In the genomic region with DNA sequence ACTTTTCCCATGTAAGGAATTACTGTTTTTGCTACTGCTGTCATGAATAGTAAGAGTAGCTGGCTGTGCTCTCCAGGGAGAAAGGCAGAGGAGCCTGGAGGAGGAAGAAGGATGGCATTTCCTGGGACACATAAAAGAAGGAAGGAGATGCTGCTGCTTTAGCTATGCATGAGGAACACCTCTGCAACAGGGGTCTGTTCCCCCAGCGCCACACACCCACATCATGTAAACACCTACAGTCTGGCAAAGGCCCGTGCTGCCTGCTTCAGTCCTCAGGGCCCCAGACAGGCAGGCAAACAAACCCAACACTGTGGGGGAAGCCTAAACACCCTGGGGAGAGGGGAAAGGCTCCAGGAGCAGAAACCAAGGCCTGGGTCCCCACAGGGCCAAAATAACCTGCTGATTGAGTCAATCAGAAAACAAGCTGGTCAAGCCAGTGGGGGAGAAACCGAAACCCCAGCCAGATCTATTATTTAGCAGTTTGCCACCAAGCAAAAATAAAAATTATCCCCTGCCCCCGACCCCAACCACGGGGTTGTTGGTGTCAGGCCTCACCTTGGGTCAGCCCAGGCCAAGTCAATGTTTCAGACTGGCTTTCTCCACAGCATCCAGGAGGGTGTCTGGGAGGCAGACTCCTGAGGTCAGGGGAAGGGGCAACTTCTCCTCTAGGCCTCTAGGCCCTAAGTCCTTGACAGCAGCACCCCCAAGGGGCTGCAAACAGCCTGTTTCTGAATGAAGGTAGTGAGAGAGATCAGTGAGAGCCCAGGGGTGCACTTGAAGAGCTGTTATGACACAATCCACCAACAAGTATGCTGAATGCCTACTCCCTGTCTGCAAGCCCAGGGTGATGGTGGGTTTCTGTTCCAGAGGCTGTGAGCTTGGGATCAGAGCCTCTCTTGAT, we compare ENCODE assay signal across 18 cellular contexts. TPM values are rescaled to one million over a fixed set of nuclear protein-coding genes. Genes with fewer than 3 reads are reported as not detected.
DNase-seq lines count a peak whose midpoint lies in the region; ATAC-seq and TF ChIP-seq lines count a peak whose summit lies in the region.
"Had no signal": no experiment of that assay in that cellular context is flagged by ENCODE, and none has a peak within 500 bp of the region (broad histone marks: within the 10 kb centered on the region; RNA-seq: fewer than 3 reads in every experiment).

No MANE protein-coding gene starts in this region.

- no peak overlapping the region for H3K9ac ChIP-seq in neuronal stem cell (ENCODE audit: low read depth, low read length, poor library complexity)

- no peaks in the 10 kb centered on the region for H3K9me3 ChIP-seq in ascending aorta
- H3K9me3 ChIP-seq in neuronal stem cell (replicated peaks in 1 of 2; ENCODE audit: control insufficient read depth in 2 of 2, insufficient read depth in 1 of 2, low read depth in 1 of 2, low read length in 2 of 2): no peaks in the 10 kb centered on the region
- H3K9me3 ChIP-seq: uterus had no signal

- H4K91ac ChIP-seq in neuronal stem cell (ENCODE audit: low read depth, low read length, poor library complexity): no peak overlapping the region

- H3K4me3 ChIP-seq in ascending aorta: no peak overlapping the region
- no peak overlapping the region for H3K4me3 ChIP-seq in neuronal stem cell (ENCODE audit: low read length in 2 of 2)
- H3K4me3 ChIP-seq: uterus had no signal

- no peak for DNase-seq in ascending aorta (ENCODE audit: low spot score in 2 of 2)
- DNase-seq in neuronal stem cell (ENCODE audit: low spot score): no peak
- no peak for DNase-seq in natural killer cell
- DNase-seq in iPS-NIHi7 (ENCODE audit: extremely low spot score): no peak
- DNase-seq in head of caudate nucleus: no peak
- DNase-seq: activated CD8-positive, alpha-beta T cell treated with anti-CD3 and anti-CD28 coated beads, Interleukin-2, amount 10 ng/mL, durations not matched to agents 7 days and 5 days; activated gamma-delta T cell treated with Interleukin-2 at 50 U/mL for 16 hours; AML-193; kidney glomerular epithelial cell; NCI-H1436 treated with DMSO at 0.1 percent for 48 hours; right cardiac atrium; stimulated activated CD4-positive, alpha-beta T cell treated with anti-CD3 and anti-CD28 coated beads, Interleukin-2, amount 100 ng/mL, for 48 hours; uterus had no signal

- H3K36me3 ChIP-seq in ascending aorta (no peaks in the 10 kb centered on the region), neuronal stem cell (replicated peaks in 1 of 2; ENCODE audit: control insufficient read depth in 2 of 2, insufficient read depth in 2 of 2, low read length in 2 of 2) (no peaks in the 10 kb centered on the region)
- H3K36me3 ChIP-seq: uterus had no signal

- TF ChIP-seq CTCF in GM12873 (IDR thresholded peaks at IDR 0.05; ENCODE audit: insufficient read depth, low read depth, low read length, missing control alignments) (peak; percentile 45), ascending aorta (IDR thresholded peaks at IDR 0.05) (no peak), natural killer cell (IDR thresholded peaks at IDR 0.05) (no peak)

- H3K79me1 ChIP-seq in neuronal stem cell (ENCODE audit: low read depth, low read length): no peaks in the 10 kb centered on the region

- H3K18ac ChIP-seq in neuronal stem cell (ENCODE audit: low read length): peak overlapping the region; percentile 33

- no CpG with 5 or more reads among the region's 5 CpGs for WGBS in neuronal stem cell (ENCODE audit: extremely low coverage in 2 of 2, insufficient read length in 2 of 2, insufficient replicate concordance in 1 of 2), 2 donors

- H3K23ac ChIP-seq in neuronal stem cell (ENCODE audit: low read depth, low read length, poor library complexity): no peak overlapping the region

- no peak overlapping the region for H3K4me2 ChIP-seq in neuronal stem cell (ENCODE audit: insufficient read depth, low read length, poor library complexity, severe bottlenecking)

- no peaks in the 10 kb centered on the region for H3K4me1 Mint-ChIP-seq in natural killer cell

- intact Hi-C loops in ascending aorta (cut with DNase I): no loop called here
- intact Hi-C loops in natural killer cell (cut with micrococcal nuclease): no loop called here
- intact Hi-C loops in head of caudate nucleus (cut with DNase I): no loop called here

- H4K8ac ChIP-seq in neuronal stem cell (ENCODE audit: low read depth, low read length): no peak overlapping the region

- peak overlapping the region; percentile 29 for H2AK5ac ChIP-seq in neuronal stem cell (ENCODE audit: low read depth, low read length)

- H3K27ac Mint-ChIP-seq in natural killer cell: no peak overlapping the region
- H3K27ac Mint-ChIP-seq: activated CD8-positive, alpha-beta T cell treated with anti-CD3 and anti-CD28 coated beads, Interleukin-2, amount 10 ng/mL, durations not matched to agents 7 days and 5 days had no signal

- no peak overlapping the region for H2BK5ac ChIP-seq in neuronal stem cell (ENCODE audit: low read length)

- H3K36me3 Mint-ChIP-seq in natural killer cell: no peaks in the 10 kb centered on the region

- H2AFZ ChIP-seq in neuronal stem cell (ENCODE audit: low read length): peak overlapping the region; percentile 35

- no peak overlapping the region for H3K4me3 Mint-ChIP-seq in natural killer cell
- H3K4me3 Mint-ChIP-seq: activated CD8-positive, alpha-beta T cell treated with anti-CD3 and anti-CD28 coated beads, Interleukin-2, amount 10 ng/mL, durations not matched to agents 7 days and 5 days had no signal

- H3K4me1 ChIP-seq in ascending aorta (peaks cover 12 to 46% of the 10 kb centered on the region in 2 donors), neuronal stem cell (ENCODE audit: control insufficient read depth in 2 of 2, insufficient read depth in 1 of 2, low read depth in 1 of 2, low read length in 2 of 2) (peaks cover 3 to 10% of the 10 kb centered on the region in 2 donors)

- no peaks in the 10 kb centered on the region for H3K9me3 Mint-ChIP-seq in natural killer cell

- no peak overlapping the region for H2BK12ac ChIP-seq in neuronal stem cell (ENCODE audit: low read length)

- H2BK15ac ChIP-seq in neuronal stem cell (ENCODE audit: low read length): peak overlapping the region; percentile 22

- peak overlapping the region; percentile 91 to 94 for H3K27ac ChIP-seq in ascending aorta
- no peak overlapping the region for H3K27ac ChIP-seq in neuronal stem cell (replicated peaks; ENCODE audit: low read length)
- H3K27ac ChIP-seq: uterus had no signal

- no peak overlapping the region for H3K14ac ChIP-seq in neuronal stem cell (ENCODE audit: low read length)

- no peak overlapping the region for H2BK120ac ChIP-seq in neuronal stem cell (ENCODE audit: low read depth, low read length)

- peaks cover 18 to 19% of the 10 kb centered on the region in 2 donors for H3K27me3 Mint-ChIP-seq in natural killer cell (ENCODE audit: low read depth in 2 of 2)

- H3K27me3 ChIP-seq in ascending aorta (no peaks in the 10 kb centered on the region), neuronal stem cell (ENCODE audit: control insufficient read depth in 3 of 3, insufficient read depth in 3 of 3, low read depth in 1 of 3, low read length in 3 of 3) (no peaks in the 10 kb centered on the region)
- H3K27me3 ChIP-seq: uterus had no signal

- ATAC-seq in HG02588 (IDR thresholded peaks at IDR 0.05; ENCODE audit: unreplicated experiment): peak; percentile 44
- ATAC-seq in natural killer cell: no peak
- no peak for ATAC-seq in GM21825 (IDR thresholded peaks at IDR 0.05; ENCODE audit: unreplicated experiment)
- ATAC-seq: activated CD8-positive, alpha-beta T cell treated with anti-CD3 and anti-CD28 coated beads, Interleukin-2, amount 10 ng/mL, durations not matched to agents 7 days and 5 days; right cardiac atrium had no signal

- no peak overlapping the region for H3K4ac ChIP-seq in neuronal stem cell (ENCODE audit: low read length)

RNA-seq across cellular contexts. Expression of a gene that starts 34.6 kb away (rescaled TPM):
- 29.5 TPM for total RNA-seq in ascending aorta
- polyA plus RNA-seq in neuronal stem cell (2013, experiment 1 of 2): 17.3 TPM
- 17.3 TPM for polyA plus RNA-seq in neuronal stem cell (2013, experiment 2 of 2)
- total RNA-seq in natural killer cell: under 1 TPM in 2 of 3 donors, not detected in 1; 0.25 to 0.31 TPM
- total RNA-seq: bronchial epithelial cell; T-helper 2 cell treated with Interferon-gamma antibody and Interleukin-4, amounts not matched to agents 100 ng/mL and 5 ng/mL, for 36 hours had no signal

RNA-seq across cellular contexts. Expression of a gene that starts 38.0 kb away (rescaled TPM):
- total RNA-seq in ascending aorta: 0.43 TPM
- 0.47 TPM for polyA plus RNA-seq in neuronal stem cell (2013, experiment 1 of 2)
- polyA plus RNA-seq in neuronal stem cell (2013, experiment 2 of 2): 0.40 TPM
- not detected for total RNA-seq in natural killer cell
- total RNA-seq: activated CD8-positive, alpha-beta T cell treated with anti-CD3 and anti-CD28 coated beads, Interleukin-2, amount 10 ng/mL, durations not matched to agents 7 days and 5 days; bronchial epithelial cell; right cardiac atrium; T-helper 2 cell treated with Interferon-gamma antibody and Interleukin-4, amounts not matched to agents 100 ng/mL and 5 ng/mL, for 36 hours had no signal

Comparison
In these comparisons a context has a peak if more than half of its experiments do, and no peak if none do; other contexts are left out.
1. RNA of a gene that starts 34.6 kb away (total RNA-seq): 29.5 TPM in ascending aorta (single experiment); 0.25 to 0.31 TPM in natural killer cell; every median in the first group is over 10 times any median in the second.